In genomic region chr1:12921750-12922149, GRCh38 we compare ENCODE assay signal across 14 cellular contexts. TPM values are rescaled to one million over a fixed set of nuclear protein-coding genes. Genes with fewer than 3 reads are reported as not detected.
"Had no signal": no experiment of that assay in that cellular context is flagged by ENCODE, and none has a peak within 500 bp of the region (broad histone marks: within the 10 kb centered on the region; RNA-seq: fewer than 3 reads in every experiment).

No MANE protein-coding gene starts in this region.

RNA-seq across cellular contexts. Expression of gene PRAMEF7, which starts 5.3 kb away (rescaled TPM):
- total RNA-seq: dorsolateral prefrontal cortex, esophagus squamous epithelium, left cardiac atrium, left ventricle myocardium superior, lung microvascular endothelial cell, occipital lobe, pancreas, progenitor cell of endocrine pancreas, right cardiac atrium, temporal lobe, upper lobe of left lung, uterus had no signal
- polyA plus RNA-seq: immature natural killer cell, keratinocyte, pancreas, right cardiac atrium had no signal

RNA-seq across cellular contexts. Expression of gene PRAMEF10, which starts 23.7 kb away (rescaled TPM):
- total RNA-seq: dorsolateral prefrontal cortex, esophagus squamous epithelium, left cardiac atrium, left ventricle myocardium superior, lung microvascular endothelial cell, occipital lobe, pancreas, progenitor cell of endocrine pancreas, right cardiac atrium, temporal lobe, upper lobe of left lung, uterus had no signal
- polyA plus RNA-seq: immature natural killer cell, keratinocyte, pancreas, right cardiac atrium had no signal

RNA-seq across cellular contexts. Expression of gene PRAMEF6, which starts 25.6 kb away (rescaled TPM):
- total RNA-seq: dorsolateral prefrontal cortex, esophagus squamous epithelium, left cardiac atrium, left ventricle myocardium superior, lung microvascular endothelial cell, occipital lobe, pancreas, progenitor cell of endocrine pancreas, right cardiac atrium, temporal lobe, upper lobe of left lung, uterus had no signal
- polyA plus RNA-seq: immature natural killer cell, keratinocyte, pancreas, right cardiac atrium had no signal

RNA-seq across cellular contexts. Expression of gene PRAMEF4, which starts 35.7 kb away (rescaled TPM):
- total RNA-seq: dorsolateral prefrontal cortex, esophagus squamous epithelium, left cardiac atrium, left ventricle myocardium superior, lung microvascular endothelial cell, occipital lobe, pancreas, progenitor cell of endocrine pancreas, right cardiac atrium, temporal lobe, upper lobe of left lung, uterus had no signal
- polyA plus RNA-seq: immature natural killer cell, keratinocyte, pancreas, right cardiac atrium had no signal
